13 cellular contexts compared by ENCODE assay signal in genomic region chr7:5417106-5418071, GRCh38. TPM values are rescaled to one million over a fixed set of nuclear protein-coding genes. Genes with fewer than 3 reads are reported as not detected.
DNase-seq lines count a peak whose midpoint lies in the region; ATAC-seq and TF ChIP-seq lines count a peak whose summit lies in the region.
"Had no signal": no experiment of that assay in that cellular context is flagged by ENCODE, and none has a peak within 500 bp of the region (broad histone marks: within the 10 kb centered on the region; RNA-seq: fewer than 3 reads in every experiment).

No MANE protein-coding gene starts in this region.

- H3K9me3 ChIP-seq in left ventricle myocardium inferior (replicated peaks) (no peaks in the 10 kb centered on the region), vagina (no peaks in the 10 kb centered on the region)
- H3K9me3 ChIP-seq: BLaER1 treated with 17β-estradiol and CSF1 and Interleukin-3, amounts not matched to agents 10 nM and 100 nM had no signal

- H3K27ac Mint-ChIP-seq in naive thymus-derived CD8-positive, alpha-beta T cell, result no peak overlapping the region
- H3K27ac Mint-ChIP-seq: activated naive CD8-positive, alpha-beta T cell treated with anti-CD3 and anti-CD28 coated beads, Interleukin-2, amount 10 ng/mL, durations not matched to agents 7 days and 5 days had no signal

- H3K36me3 Mint-ChIP-seq in naive thymus-derived CD8-positive, alpha-beta T cell, result peaks cover 0 to 3% (median 0%) of the 10 kb centered on the region in 3 donors
- H3K36me3 Mint-ChIP-seq: activated naive CD8-positive, alpha-beta T cell treated with anti-CD3 and anti-CD28 coated beads, Interleukin-2, amount 10 ng/mL, durations not matched to agents 7 days and 5 days had no signal

- peaks cover 19 to 60% (median 35%) of the 10 kb centered on the region in 5 donors for H3K27me3 Mint-ChIP-seq in naive thymus-derived CD8-positive, alpha-beta T cell

- DNase-seq in left ventricle myocardium inferior (no peak), left ventricle myocardium superior (no peak), dorsolateral prefrontal cortex (no peak), myocyte (ENCODE audit: low read depth) (peak; percentile 32), vagina (ENCODE audit: extremely low spot score in 2 of 2) (no peak), NCI-H2171 treated with DMSO at 0.1 percent for 48 hours (lab: John Stamatoyannopoulos, UW) (no peak), COLO829 (ENCODE audit: low spot score) (no peak)
- no peak for DNase-seq in naive thymus-derived CD8-positive, alpha-beta T cell
- DNase-seq: activated naive CD8-positive, alpha-beta T cell treated with anti-CD3 and anti-CD28 coated beads, Interleukin-2, amount 10 ng/mL, durations not matched to agents 7 days and 5 days; immature natural killer cell; NCI-H2081; T-helper 9 cell had no signal

- no peak for TF ChIP-seq CTCF in left ventricle myocardium inferior (IDR thresholded peaks at IDR 0.05; ENCODE audit: borderline replicate concordance)
- no peak for TF ChIP-seq CTCF in dorsolateral prefrontal cortex (IDR thresholded peaks at IDR 0.05 in 54 of 56, conservative IDR thresholded peaks at IDR 0.05 in 2 of 56; ENCODE audit: low read depth in 1 of 56, partially characterized antibody in 56 of 56)
- TF ChIP-seq CTCF in vagina (IDR thresholded peaks at IDR 0.05), result no peak

- H3K27ac ChIP-seq in left ventricle myocardium inferior (replicated peaks) (peak overlapping the region; percentile 100), dorsolateral prefrontal cortex (peak overlapping the region in 56 of 59 donors; percentile 47 to 100 (median 100)), vagina (peak overlapping the region; percentile 98)
- H3K27ac ChIP-seq: BLaER1 treated with 17β-estradiol and CSF1 and Interleukin-3, amounts not matched to agents 10 nM and 100 nM had no signal

- peaks cover 4% of the 10 kb centered on the region for H3K36me3 ChIP-seq in left ventricle myocardium inferior
- H3K36me3 ChIP-seq in vagina, result no peaks in the 10 kb centered on the region

- H3K4me1 ChIP-seq in left ventricle myocardium inferior (peaks cover 51% of the 10 kb centered on the region), vagina (peaks cover 55% of the 10 kb centered on the region)

- peaks cover 8 to 33% (median 28%) of the 10 kb centered on the region in 4 donors for H3K4me1 Mint-ChIP-seq in naive thymus-derived CD8-positive, alpha-beta T cell

- POLR2A ChIA-PET in naive thymus-derived CD8-positive, alpha-beta T cell (lab: Charles Lee), result no interaction called here

- H3K27me3 ChIP-seq in left ventricle myocardium inferior (ENCODE audit: low read depth), result no peaks in the 10 kb centered on the region
- no peaks in the 10 kb centered on the region for H3K27me3 ChIP-seq in dorsolateral prefrontal cortex
- no peaks in the 10 kb centered on the region for H3K27me3 ChIP-seq in vagina

- no peak for TF ChIP-seq POLR2A in vagina (IDR thresholded peaks at IDR 0.05)

- H3K9me3 Mint-ChIP-seq in naive thymus-derived CD8-positive, alpha-beta T cell, result no peaks in the 10 kb centered on the region
- H3K9me3 Mint-ChIP-seq: activated naive CD8-positive, alpha-beta T cell treated with anti-CD3 and anti-CD28 coated beads, Interleukin-2, amount 10 ng/mL, durations not matched to agents 7 days and 5 days had no signal

- peak overlapping the region in 1 of 10 donors; percentile 26 for H3K4me3 Mint-ChIP-seq in naive thymus-derived CD8-positive, alpha-beta T cell
- H3K4me3 Mint-ChIP-seq: activated naive CD8-positive, alpha-beta T cell treated with anti-CD3 and anti-CD28 coated beads, Interleukin-2, amount 10 ng/mL, durations not matched to agents 7 days and 5 days had no signal

- intact Hi-C loops in left ventricle myocardium inferior (cut with micrococcal nuclease) (no loop called here), left ventricle myocardium superior (cut with micrococcal nuclease) (no loop called here), dorsolateral prefrontal cortex (cut with DNase I) (no loop called here), vagina (cut with DNase I) (no loop called here)

- ATAC-seq in left ventricle myocardium superior, result no peak
- ATAC-seq in naive thymus-derived CD8-positive, alpha-beta T cell, result no peak

- H3K4me3 ChIP-seq in left ventricle myocardium inferior, result no peak overlapping the region
- peak overlapping the region in 34 of 59 donors; percentile 5 to 99 (median 90) for H3K4me3 ChIP-seq in dorsolateral prefrontal cortex
- H3K4me3 ChIP-seq in vagina, result peak overlapping the region; percentile 81 to 97

RNA-seq across cellular contexts. Expression of gene TNRC18, which starts 6.2 kb away (rescaled TPM):
- total RNA-seq in left ventricle myocardium inferior (27.7 TPM), left ventricle myocardium superior (29.5 TPM), dorsolateral prefrontal cortex (100 to 1,000 TPM in 42 of 120 experiments, 10 to 100 TPM in 78; 56.1 to 138 (median 94.7) TPM), myocyte (27.7 and 32.3 TPM in 2 replicates), vagina (79.8 TPM)
- 68.9 TPM for polyA plus RNA-seq in myocyte (2012)
- 10 to 100 TPM; 41.0 to 42.7 TPM for total RNA-seq in naive thymus-derived CD8-positive, alpha-beta T cell
- 1 to 10 TPM in 2 of 3 donors, under 1 TPM in 1; 0.59 to 1.6 (median 1.0) TPM for polyA plus RNA-seq in naive thymus-derived CD8-positive, alpha-beta T cell
